ENCODE assay signal across 24 cellular contexts in the genomic region with DNA sequence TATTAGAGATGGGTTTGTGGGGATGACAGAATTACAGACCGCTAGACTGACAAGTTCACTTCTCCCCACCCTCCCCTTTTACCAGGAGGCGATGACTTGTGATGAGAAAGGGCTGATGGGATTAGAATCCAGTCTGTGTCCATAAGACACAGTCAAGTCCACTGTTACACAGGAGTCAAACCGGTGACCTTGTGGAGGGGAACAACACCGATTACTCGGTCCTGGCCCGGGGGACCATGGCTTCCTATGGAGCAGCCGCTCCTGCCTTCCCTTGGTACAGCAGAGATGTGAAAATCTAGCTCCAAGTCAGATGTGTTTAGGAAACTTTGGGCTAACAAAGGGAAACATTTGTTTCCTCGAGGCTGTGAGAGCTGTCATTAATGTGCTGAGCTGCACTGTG.
"Had no signal": no experiment of that assay in that cellular context is flagged by ENCODE, and none has a peak within 500 bp of the region (broad histone marks: within the 10 kb centered on the region; RNA-seq: fewer than 3 reads in every experiment).

No MANE protein-coding gene starts in this region.

- H3K4me1 Mint-ChIP-seq: stimulated activated memory B cell treated with anti-CD40 and anti-IgM and Interleukin-4, amounts not matched to agents 10 μg/mL and 1 μg/mL and 100 μg/mL, for 72 hours had no signal

- DNase-seq: hippocampal formation; kidney glomerular epithelial cell; left cardiac atrium; left ventricle myocardium superior; midbrain; mucosa of descending colon; naive thymus-derived CD4-positive, alpha-beta T cell; nucleus accumbens; ovary; stimulated activated CD4-positive, alpha-beta T cell treated with anti-CD3 and anti-CD28 coated beads, Interleukin-1b, Interleukin-23, amount 100 ng/mL, for 48 hours; stimulated activated CD4-positive, alpha-beta T cell treated with anti-CD3 and anti-CD28 coated beads, Interleukin-2, amount 100 ng/mL, for 48 hours; stimulated activated CD4-positive, alpha-beta T cell treated with anti-CD3 and anti-CD28 coated beads, Interleukin-4, amount 100 ng/mL, for 4 hours; stimulated activated CD8-positive, alpha-beta memory T cell treated with anti-CD3 and anti-CD28 coated beads, Interleukin-4, amount 100 ng/mL, for 48 hours; stimulated activated naive CD4-positive, alpha-beta T cell treated with Interleukin-2 at 50 U/mL for 16 hours; stimulated activated naive CD8-positive, alpha-beta T cell treated with anti-CD3 and anti-CD28 coated beads, Interleukin-15, amount 100 ng/mL, for 72 hours; substantia nigra; uterus had no signal

- H3K27ac Mint-ChIP-seq: memory B cell; naive thymus-derived CD4-positive, alpha-beta T cell; natural killer cell treated with Interleukin-12 subunit alpha and Interleukin-12 subunit beta and Interleukin-15 and Interleukin-18, amount 100 ng/mL, for 72 hours; progenitor cell of endocrine pancreas; stimulated activated memory B cell treated with anti-CD40 and anti-IgM and Interleukin-4, amounts not matched to agents 10 μg/mL and 1 μg/mL and 100 μg/mL, for 72 hours; stimulated activated naive CD8-positive, alpha-beta T cell treated with anti-CD3 and anti-CD28 coated beads, Interleukin-15, amount 100 ng/mL, for 72 hours; type B pancreatic cell had no signal

- H3K4me3 Mint-ChIP-seq: memory B cell; naive thymus-derived CD4-positive, alpha-beta T cell; natural killer cell treated with Interleukin-12 subunit alpha and Interleukin-12 subunit beta and Interleukin-15 and Interleukin-18, amount 100 ng/mL, for 72 hours; stimulated activated memory B cell treated with anti-CD40 and anti-IgM and Interleukin-4, amounts not matched to agents 10 μg/mL and 1 μg/mL and 100 μg/mL, for 72 hours; stimulated activated naive CD8-positive, alpha-beta T cell treated with anti-CD3 and anti-CD28 coated beads, Interleukin-15, amount 100 ng/mL, for 72 hours; type B pancreatic cell had no signal

- H3K9me3 Mint-ChIP-seq: memory B cell; naive thymus-derived CD4-positive, alpha-beta T cell; natural killer cell treated with Interleukin-12 subunit alpha and Interleukin-12 subunit beta and Interleukin-15 and Interleukin-18, amount 100 ng/mL, for 72 hours; stimulated activated memory B cell treated with anti-CD40 and anti-IgM and Interleukin-4, amounts not matched to agents 10 μg/mL and 1 μg/mL and 100 μg/mL, for 72 hours; stimulated activated naive CD8-positive, alpha-beta T cell treated with anti-CD3 and anti-CD28 coated beads, Interleukin-15, amount 100 ng/mL, for 72 hours; type B pancreatic cell had no signal

- ATAC-seq: left cardiac atrium; left lobe of liver; left ventricle myocardium superior; mucosa of descending colon; naive thymus-derived CD4-positive, alpha-beta T cell; natural killer cell treated with Interleukin-12 subunit alpha and Interleukin-12 subunit beta and Interleukin-15 and Interleukin-18, amount 100 ng/mL, for 72 hours; right lobe of liver; stimulated activated naive CD8-positive, alpha-beta T cell treated with anti-CD3 and anti-CD28 coated beads, Interleukin-15, amount 100 ng/mL, for 72 hours had no signal

- H3K36me3 Mint-ChIP-seq: natural killer cell treated with Interleukin-12 subunit alpha and Interleukin-12 subunit beta and Interleukin-15 and Interleukin-18, amount 100 ng/mL, for 72 hours; type B pancreatic cell had no signal

- H3K27me3 Mint-ChIP-seq: memory B cell; naive thymus-derived CD4-positive, alpha-beta T cell; natural killer cell treated with Interleukin-12 subunit alpha and Interleukin-12 subunit beta and Interleukin-15 and Interleukin-18, amount 100 ng/mL, for 72 hours; progenitor cell of endocrine pancreas; stimulated activated memory B cell treated with anti-CD40 and anti-IgM and Interleukin-4, amounts not matched to agents 10 μg/mL and 1 μg/mL and 100 μg/mL, for 72 hours; stimulated activated naive CD8-positive, alpha-beta T cell treated with anti-CD3 and anti-CD28 coated beads, Interleukin-15, amount 100 ng/mL, for 72 hours; type B pancreatic cell had no signal
